9 cellular contexts compared by ENCODE assay signal in the genomic region with DNA sequence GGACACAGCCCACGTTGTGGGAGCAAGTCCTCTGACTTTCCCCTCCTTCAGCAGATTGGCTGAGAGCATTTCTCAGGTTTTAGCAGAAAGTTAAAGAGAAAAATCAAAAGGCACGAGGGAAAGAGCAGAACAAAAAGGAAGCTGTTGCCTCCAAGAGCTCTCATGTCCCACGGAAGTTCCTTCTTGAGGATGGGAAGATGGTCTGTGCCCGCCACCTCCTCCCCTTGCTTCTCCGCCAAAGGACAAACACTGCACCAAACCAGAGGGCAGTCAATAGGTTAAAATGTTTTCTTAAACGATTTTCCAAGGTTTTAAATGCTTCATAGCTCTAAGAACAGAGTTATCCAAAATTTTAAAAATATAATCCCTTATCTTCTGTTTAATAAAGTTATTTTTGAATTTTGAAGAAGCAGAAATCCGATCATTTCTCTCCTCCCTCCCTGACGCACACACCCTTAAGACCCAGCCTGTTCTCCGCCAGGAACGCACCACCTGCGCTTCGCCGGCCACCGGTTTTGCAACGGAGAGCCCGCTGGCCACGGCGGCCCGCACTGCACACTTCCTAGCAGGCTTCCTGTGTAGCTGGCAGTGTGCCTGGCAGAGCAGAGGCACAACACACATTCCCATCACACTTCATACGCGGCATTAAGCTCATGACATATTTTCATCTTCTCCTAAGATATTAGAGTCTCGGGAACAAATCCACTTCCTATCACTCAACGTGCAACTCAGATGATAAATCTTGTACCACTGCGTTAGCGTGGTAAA.
DNase-seq lines count a peak whose midpoint lies in the region; ATAC-seq, FAIRE-seq and TF ChIP-seq lines count a peak whose summit lies in the region.
"Had no signal": no experiment of that assay in that cellular context is flagged by ENCODE, and none has a peak within 500 bp of the region (broad histone marks: within the 10 kb centered on the region; RNA-seq: fewer than 3 reads in every experiment).

No MANE protein-coding gene starts in this region.

- POLR2A ChIA-PET in PC-3 (lab: Charles Lee; ENCODE audit: unreplicated experiment): no interaction called here

- H3K36me3 ChIP-seq in psoas muscle (ENCODE audit: insufficient read depth in 1 of 2, low read depth in 1 of 2) (no peaks in the 10 kb centered on the region), PC-3 (ENCODE audit: low read depth, low read length) (no peaks in the 10 kb centered on the region)

- TF ChIP-seq CTCF in fibroblast of villous mesenchyme (IDR thresholded peaks at IDR 0.05; ENCODE audit: insufficient read depth, low read depth, low read length) (no peak), psoas muscle (IDR thresholded peaks at IDR 0.05) (no peak), PC-3 (conservative IDR thresholded peaks at IDR 0.05; ENCODE audit: low read depth, low read length) (no peak)

- BruUV-seq in PC-3 (replicated peaks; lab: Mats Ljungman, UMichigan): no TSS peak

- no peaks in the 10 kb centered on the region for H3F3A ChIP-seq in PC-3 (ENCODE audit: low read length, unreplicated experiment)

- FAIRE-seq in urothelium cell line (lab: Jason Lieb, UNC): no peak
- FAIRE-seq: K562 had no signal

- ATAC-seq in psoas muscle (peak; percentile 82 to 87 (median 85)), PC-3 (no peak)
- ATAC-seq: K562 had no signal

- no peaks in the 10 kb centered on the region for H3K27me3 ChIP-seq in psoas muscle (ENCODE audit: insufficient read depth in 3 of 3, low read length in 2 of 3)
- no peaks in the 10 kb centered on the region for H3K27me3 ChIP-seq in PC-3 (ENCODE audit: low read length)

- intact Hi-C loops in psoas muscle (cut with DNase I): no loop called here
- intact Hi-C loops in PC-3 (cut with micrococcal nuclease): no loop called here

- H3K4me1 ChIP-seq in psoas muscle (peaks cover 92% of the 10 kb centered on the region), PC-3 (ENCODE audit: insufficient read depth, low read length) (peaks cover 14% of the 10 kb centered on the region)

- H3K9ac ChIP-seq in PC-3 (ENCODE audit: low read length): no peak overlapping the region

- no peaks in the 10 kb centered on the region for H3K9me3 ChIP-seq in psoas muscle
- no peaks in the 10 kb centered on the region for H3K9me3 ChIP-seq in PC-3 (ENCODE audit: low read length)

- H3K9me2 ChIP-seq in PC-3 (replicated peaks; ENCODE audit: low read length): no peaks in the 10 kb centered on the region

- WGBS in psoas muscle, 3 donors: 23 to 30% (median 28%) methylated on average over 25 of the region's 25 CpGs

- no peak overlapping the region for H2AFZ ChIP-seq in PC-3 (ENCODE audit: low read length)

- DNase-seq in GM03348 (ENCODE audit: low spot score) (peak; percentile 58), NCI-H1092 (lab: John Stamatoyannopoulos, UW) (peak; percentile 11), fibroblast of villous mesenchyme (ENCODE audit: low read depth) (peak; percentile 72), psoas muscle (peak; percentile 88 to 94), PC-3 (no peak), urothelium cell line (ENCODE audit: low spot score) (no peak)
- DNase-seq in stimulated activated CD4-positive, alpha-beta T cell treated with anti-CD3 and anti-CD28 coated beads, Interleukin-1b, Interleukin-23, amount 100 ng/mL, for 48 hours: no peak
- no peak for DNase-seq in stimulated activated CD4-positive, alpha-beta T cell treated with anti-CD3 and anti-CD28 coated beads, Interleukin-2, amount 100 ng/mL, for 24 hours

- H4K20me1 ChIP-seq in PC-3 (ENCODE audit: low read length): no peaks in the 10 kb centered on the region

- H3K4me3 ChIP-seq in fibroblast of villous mesenchyme (ENCODE audit: low read depth, low read length) (no peak overlapping the region), psoas muscle (peak overlapping the region; percentile 44), PC-3 (ENCODE audit: low read length) (no peak overlapping the region)
- H3K4me3 ChIP-seq: K562 had no signal

- peak overlapping the region; percentile 86 for H3K27ac ChIP-seq in psoas muscle
- H3K27ac ChIP-seq in PC-3 (ENCODE audit: low read length): no peak overlapping the region

- H3K4me2 ChIP-seq in PC-3 (ENCODE audit: low read length): no peak overlapping the region

- H3K79me2 ChIP-seq in PC-3 (ENCODE audit: low read length): peaks cover 5% of the 10 kb centered on the region; the same call in 1 of the 2 replicates

- CTCF ChIA-PET in PC-3 (lab: Charles Lee): no interaction called here

Comparison
In these comparisons a context has a peak if more than half of its experiments do, and no peak if none do; other contexts are left out.
1. DNase-seq: peak in GM03348 (single experiment), NCI-H1092 (single experiment), fibroblast of villous mesenchyme (single experiment) and psoas muscle (2 of 2); none in stimulated activated CD4-positive, alpha-beta T cell treated with anti-CD3 and anti-CD28 coated beads, Interleukin-1b, Interleukin-23, amount 100 ng/mL, for 48 hours (single experiment), PC-3 (single experiment), urothelium cell line (single experiment) and stimulated activated CD4-positive, alpha-beta T cell treated with anti-CD3 and anti-CD28 coated beads, Interleukin-2, amount 100 ng/mL, for 24 hours (0 of 2).